In genomic region chr4:136355970-136356369, GRCh38 we compare ENCODE assay signal across 15 cellular contexts.
A peak's percentile ranks its signal among the peaks of the same experiment; 100 is the strongest.
DNase-seq lines count a peak whose midpoint lies in the region; ATAC-seq, FAIRE-seq and TF ChIP-seq lines count a peak whose summit lies in the region.
"Had no signal": no experiment of that assay in that cellular context is flagged by ENCODE, and none has a peak within 500 bp of the region (broad histone marks: within the 10 kb centered on the region; RNA-seq: fewer than 3 reads in every experiment).

No MANE protein-coding gene starts in this region.

- no peak for FAIRE-seq in H1 (lab: Jason Lieb, UNC)
- FAIRE-seq: A549, HepG2, HTR-8/SVneo had no signal

- TF ChIP-seq RAD21 in H1 (IDR thresholded peaks at IDR 0.05 in 1 of 2, conservative IDR thresholded peaks at IDR 0.05 in 1 of 2; ENCODE audit: low read depth in 2 of 2, low read length in 2 of 2) = no peak

- no peak overlapping the region for H3K14ac ChIP-seq in H1 (ENCODE audit: insufficient read length)

- H2BK20ac ChIP-seq in H1 (ENCODE audit: low read length) = no peak overlapping the region

- H3K4ac ChIP-seq in H1 (replicated peaks; ENCODE audit: insufficient read length, low read depth, low read length) = no peak overlapping the region

- no peak for ATAC-seq in HG02642 (IDR thresholded peaks at IDR 0.05; ENCODE audit: poor library complexity, unreplicated experiment)
- ATAC-seq: A549, HepG2 had no signal

- no peaks in the 10 kb centered on the region for H3K79me2 ChIP-seq in H1 (ENCODE audit: control insufficient read depth in 1 of 2, insufficient read depth in 2 of 2, low read length in 2 of 2)

- peak overlapping the region; percentile 50; the same call in 1 of the 2 replicates for H2AFZ ChIP-seq in H1 (ENCODE audit: low read length)

- no peaks in the 10 kb centered on the region for H3K9me3 ChIP-seq in H1 (ENCODE audit: insufficient read depth in 2 of 2, low read depth in 1 of 2, low read length in 1 of 2)
- H3K9me3 ChIP-seq: A549, BE2C, HAP-1 had no signal

- no peak for TF ChIP-seq POLR2A in H1 (IDR thresholded peaks at IDR 0.05; ENCODE audit: control extremely low read depth in 1 of 2, low read depth in 2 of 2, low read length in 2 of 2)

- no peaks in the 10 kb centered on the region for H4K20me1 ChIP-seq in H1 (replicated peaks in 1 of 2; ENCODE audit: control insufficient read depth in 1 of 2, insufficient read depth in 2 of 2, low read length in 2 of 2)

- H3K27me3 ChIP-seq in H7 (ENCODE audit: control insufficient read depth, insufficient read depth, low read length) (no peaks in the 10 kb centered on the region), H1 (replicated peaks in 1 of 4; ENCODE audit: control insufficient read depth in 3 of 4, extremely low read depth in 1 of 4, insufficient read depth in 3 of 4, low read length in 3 of 4) (no peaks in the 10 kb centered on the region)
- H3K27me3 ChIP-seq: BE2C had no signal

- DNase-seq in H7 = peak; percentile 6
- peak; percentile 63 for DNase-seq in NCI-H446 treated with DMSO at 0.1 percent for 48 hours (lab: John Stamatoyannopoulos, UW)
- DNase-seq in H1 (ENCODE audit: low read depth in 1 of 2, low spot score in 2 of 2) = no peak
- no peak for DNase-seq in NCI-H82 treated with DMSO at 0.1 percent for 48 hours (lab: John Stamatoyannopoulos, UW; ENCODE audit: unreplicated experiment)
- DNase-seq in NCI-H510A (lab: John Stamatoyannopoulos, UW) = no peak
- DNase-seq: BE2C; CD4-positive, alpha-beta memory T cell; DND-41; GF-D8 had no signal

- TF ChIP-seq EP300 in H1 (IDR thresholded peaks at IDR 0.05; ENCODE audit: borderline replicate concordance in 1 of 2, low read depth in 2 of 2, low read length in 2 of 2) = no peak

- H3K4me1 ChIP-seq in H1 (replicated peaks in 1 of 4; ENCODE audit: control insufficient read depth in 3 of 4, insufficient read depth in 4 of 4, low read length in 3 of 4) = no peaks in the 10 kb centered on the region
- H3K4me1 ChIP-seq: A549, BE2C, HAP-1 had no signal

- H3K9ac ChIP-seq in H1 (replicated peaks in 1 of 4; ENCODE audit: extremely low read depth in 1 of 4, low read depth in 3 of 4, low read length in 3 of 4) = no peak overlapping the region

- H4K5ac ChIP-seq in H1 (ENCODE audit: insufficient read length, low read depth, low read length) = no peak overlapping the region

- WGBS in H1 (ENCODE audit: extremely low coverage in 1 of 2, insufficient coverage in 1 of 2, insufficient read length in 1 of 2, insufficient replicate concordance in 2 of 2, low coverage in 1 of 2, low lambda C conversion rate in 2 of 2, missing lambda C conversion rate in 1 of 2), 2 experiments = 95% methylated on average over 21 of the region's 24 CpGs; no CpG with 5 or more reads in 1 of the 2 experiments

- no peak overlapping the region for H2BK15ac ChIP-seq in H1 (ENCODE audit: low read length)

- no peak overlapping the region for H3K4me3 ChIP-seq in H7 (ENCODE audit: insufficient read depth, low read depth, low read length)
- H3K4me3 ChIP-seq in H1 (ENCODE audit: extremely low read depth in 1 of 4, insufficient read depth in 2 of 4, low read depth in 3 of 4, low read length in 4 of 4) = no peak overlapping the region
- H3K4me3 ChIP-seq: A549, HAP-1 had no signal

- CTCF ChIA-PET in H1 (lab: Charles Lee; ENCODE audit: partially characterized antibody) = no interaction called here

- H2AK5ac ChIP-seq in H1 (ENCODE audit: low read depth, low read length) = no peak overlapping the region

- no peak overlapping the region for H3K4me2 ChIP-seq in H1 (ENCODE audit: insufficient read depth in 1 of 2, low read depth in 2 of 2, low read length in 2 of 2)
- H3K4me2 ChIP-seq: A549 had no signal

- H4K8ac ChIP-seq in H1 (ENCODE audit: extremely low read depth, insufficient read depth, low read length) = no peak overlapping the region

- TF ChIP-seq CTCF in H1 (IDR thresholded peaks at IDR 0.05; ENCODE audit: control extremely low read depth in 1 of 3, insufficient read depth in 1 of 3, low read depth in 1 of 3, low read length in 3 of 3) = no peak

- POLR2A ChIA-PET in H1 (lab: Charles Lee; ENCODE audit: partially characterized antibody) = no interaction called here

- no peak overlapping the region for H3K18ac ChIP-seq in H1 (ENCODE audit: extremely low read depth, low read length)

- H4K91ac ChIP-seq in H1 (replicated peaks; ENCODE audit: insufficient read length, low read length) = no peak overlapping the region

- H2BK120ac ChIP-seq in H1 (replicated peaks; ENCODE audit: low read depth, low read length) = no peak overlapping the region

- no peaks in the 10 kb centered on the region for H3K23me2 ChIP-seq in H1 (ENCODE audit: low read depth, low read length)

- no peak overlapping the region for H3K23ac ChIP-seq in H1 (ENCODE audit: insufficient read length)

- no peaks in the 10 kb centered on the region for H3K79me1 ChIP-seq in H1 (ENCODE audit: low read depth, low read length)

- H2BK5ac ChIP-seq in H1 (ENCODE audit: low read depth, low read length) = no peak overlapping the region

- H3K56ac ChIP-seq in H1 (replicated peaks; ENCODE audit: insufficient read length, low read depth, low read length) = no peak overlapping the region

- H3K27ac ChIP-seq in H1 (ENCODE audit: low read depth, low read length) = no peak overlapping the region
- H3K27ac ChIP-seq: A549, C4-2B had no signal

- H2BK12ac ChIP-seq in H1 (ENCODE audit: low read depth, low read length) = no peak overlapping the region

- no peaks in the 10 kb centered on the region for H3K36me3 ChIP-seq in H7 (replicated peaks; ENCODE audit: control insufficient read depth, insufficient read depth, low read length)
- H3K36me3 ChIP-seq in H1 (ENCODE audit: control insufficient read depth in 2 of 4, insufficient read depth in 4 of 4, low read length in 3 of 4) = no peaks in the 10 kb centered on the region
- H3K36me3 ChIP-seq: BE2C, HAP-1 had no signal

TF ChIP-seq in H1, 55 proteins besides CTCF, POLR2A, EP300 and RAD21:
- TF ChIP-seq SP1 (IDR thresholded peaks at IDR 0.05; ENCODE audit: low read depth, low read length) (no peak), JUND (IDR thresholded peaks at IDR 0.05; ENCODE audit: low read length) (no peak), TEAD4 (IDR thresholded peaks at IDR 0.05; ENCODE audit: low read depth, low read length) (no peak), BACH1 (IDR thresholded peaks at IDR 0.05; ENCODE audit: low read length) (no peak), BRCA1 (IDR thresholded peaks at IDR 0.05; ENCODE audit: low read depth, low read length) (no peak), RXRA (IDR thresholded peaks at IDR 0.05; ENCODE audit: insufficient read depth, low read depth, low read length) (no peak), HDAC2 (IDR thresholded peaks at IDR 0.05; ENCODE audit: borderline replicate concordance in 1 of 2, low read depth in 2 of 2, low read length in 2 of 2) (no peak), YY1 (IDR thresholded peaks at IDR 0.05; ENCODE audit: low read depth, low read length) (no peak), EZH2 (IDR thresholded peaks at IDR 0.05; ENCODE audit: low read depth, low read length, severe bottlenecking) (no peak), SUZ12 (IDR thresholded peaks at IDR 0.05; ENCODE audit: low read length) (no peak), TBP (IDR thresholded peaks at IDR 0.05; ENCODE audit: low read depth, low read length) (no peak), MAX (IDR thresholded peaks at IDR 0.05) (no peak), FOSL1 (IDR thresholded peaks at IDR 0.05; ENCODE audit: insufficient read depth, low read depth, low read length) (no peak), GABPA (IDR thresholded peaks at IDR 0.05; ENCODE audit: borderline replicate concordance, insufficient read depth, low read length) (no peak), SIX5 (IDR thresholded peaks at IDR 0.05; ENCODE audit: low read depth, low read length) (no peak), SP2 (IDR thresholded peaks at IDR 0.05; ENCODE audit: low read length) (no peak), HDAC6 (IDR thresholded peaks at IDR 0.05; ENCODE audit: low read depth, low read length) (no peak), TAF1 (IDR thresholded peaks at IDR 0.05; ENCODE audit: low read depth, low read length) (no peak)

Comparison
In these comparisons a context has a peak if more than half of its experiments do, and no peak if none do; other contexts are left out.
1. DNase-seq: peak in H7 (single experiment) and NCI-H446 treated with DMSO at 0.1 percent for 48 hours (single experiment); none in H1 (0 of 2), NCI-H82 treated with DMSO at 0.1 percent for 48 hours (single experiment) and NCI-H510A (single experiment).